21 cellular contexts compared by ENCODE assay signal in genomic region chr7:16711730-16712129, GRCh38. TPM values are rescaled to one million over a fixed set of nuclear protein-coding genes. Genes with fewer than 3 reads are reported as not detected.
DNase-seq lines count a peak whose midpoint lies in the region; ATAC-seq and TF ChIP-seq lines count a peak whose summit lies in the region.
"Had no signal": no experiment of that assay in that cellular context is flagged by ENCODE, and none has a peak within 500 bp of the region (broad histone marks: within the 10 kb centered on the region; RNA-seq: fewer than 3 reads in every experiment).

No MANE protein-coding gene starts in this region.

- H3K4me3 Mint-ChIP-seq in activated T-helper 17 cell treated with anti-CD3 and anti-CD28 coated beads, Interleukin-2, amount 50 U/mL, for 72 hours = peak overlapping the region; percentile 22

- ATAC-seq in activated T-helper 17 cell treated with anti-CD3 and anti-CD28 coated beads, Interleukin-2, amount 50 U/mL, for 72 hours (replicated peaks) = peak; percentile 73
- peak; percentile 44 for ATAC-seq in foreskin keratinocyte
- ATAC-seq: Panc1, pancreas had no signal

- H3K27me3 ChIP-seq in GM23248 (replicated peaks; ENCODE audit: insufficient read depth) (no peaks in the 10 kb centered on the region), foreskin keratinocyte (no peaks in the 10 kb centered on the region), mesendoderm (ENCODE audit: insufficient read depth, low read length, poor library complexity) (no peaks in the 10 kb centered on the region)
- H3K27me3 ChIP-seq: BLaER1 treated with 17β-estradiol and CSF1 and Interleukin-3, amounts not matched to agents 10 nM and 100 nM; esophagus squamous epithelium; pancreas had no signal

- H3K79me1 ChIP-seq in mesendoderm (ENCODE audit: low read length) = no peaks in the 10 kb centered on the region

- DNase-seq in Caki2 (ENCODE audit: low read depth) = peak; percentile 44
- DNase-seq in GM23248 = peak; percentile 82
- DNase-seq in foreskin keratinocyte = peak in 1 of 2 donors; percentile 57
- no peak for DNase-seq in mesendoderm
- DNase-seq in effector CD4-positive, alpha-beta T cell = no peak
- DNase-seq in dermis blood vessel endothelial cell = no peak
- no peak for DNase-seq in cerebellar nuclear complex (lab: John Stamatoyannopoulos, UW)
- DNase-seq: activated CD8-positive, alpha-beta memory T cell treated with anti-CD3 and anti-CD28 coated beads, Interleukin-2, amount 50 U/mL, for 4 hours; amygdala; esophagus squamous epithelium; Karpas-422; left ventricle myocardium inferior; NCI-H1694 treated with DMSO at 0.1 percent for 48 hours; pancreas; stimulated activated naive CD4-positive, alpha-beta T cell treated with Interleukin-2 at 50 U/mL for 16 hours; WERI-Rb-1 had no signal

- H3F3A ChIP-seq in GM23248 (ENCODE audit: insufficient read depth) = peaks cover 44% of the 10 kb centered on the region

- peaks cover 40% of the 10 kb centered on the region for H3K4me1 ChIP-seq in GM23248 (ENCODE audit: insufficient read depth)
- peaks cover 5% of the 10 kb centered on the region for H3K4me1 ChIP-seq in foreskin keratinocyte
- H3K4me1 ChIP-seq in mesendoderm (ENCODE audit: control insufficient read depth, low read depth, low read length) = no peaks in the 10 kb centered on the region
- H3K4me1 ChIP-seq: esophagus squamous epithelium, left ventricle myocardium inferior, pancreas had no signal

- H3K56ac ChIP-seq in mesendoderm (ENCODE audit: low read length) = no peak overlapping the region

- H3K23ac ChIP-seq in mesendoderm (ENCODE audit: low read length) = no peak overlapping the region

- H3K79me2 ChIP-seq in GM23248 (ENCODE audit: insufficient read depth) = no peaks in the 10 kb centered on the region
- no peaks in the 10 kb centered on the region for H3K79me2 ChIP-seq in mesendoderm (ENCODE audit: control insufficient read depth, insufficient read depth, low read length)

- no peak overlapping the region for H4K8ac ChIP-seq in mesendoderm (ENCODE audit: low read depth, low read length)

- no peaks in the 10 kb centered on the region for H3K9me3 ChIP-seq in GM23248 (ENCODE audit: low read depth)
- H3K9me3 ChIP-seq: esophagus squamous epithelium, left ventricle myocardium inferior, pancreas had no signal

- H3K36me3 ChIP-seq in GM23248 (ENCODE audit: low read depth) (no peaks in the 10 kb centered on the region), mesendoderm (ENCODE audit: control insufficient read depth, insufficient read depth, low read length) (no peaks in the 10 kb centered on the region)
- H3K36me3 ChIP-seq: pancreas had no signal

- H2AK5ac ChIP-seq in mesendoderm (ENCODE audit: low read length) = no peak overlapping the region

- no peaks in the 10 kb centered on the region for H3K9me3 Mint-ChIP-seq in activated T-helper 17 cell treated with anti-CD3 and anti-CD28 coated beads, Interleukin-2, amount 50 U/mL, for 72 hours

- peak overlapping the region; percentile 61 for H3K27ac Mint-ChIP-seq in activated T-helper 17 cell treated with anti-CD3 and anti-CD28 coated beads, Interleukin-2, amount 50 U/mL, for 72 hours

- no peak for TF ChIP-seq CTCF in foreskin keratinocyte (conservative IDR thresholded peaks at IDR 0.05)

- H3K4me1 Mint-ChIP-seq in activated T-helper 17 cell treated with anti-CD3 and anti-CD28 coated beads, Interleukin-2, amount 50 U/mL, for 72 hours = peaks cover 8% of the 10 kb centered on the region

- no peak overlapping the region for H2BK15ac ChIP-seq in mesendoderm (replicated peaks; ENCODE audit: low read depth)

- H3K4me3 ChIP-seq in GM23248 = peak overlapping the region; percentile 27
- no peak overlapping the region for H3K4me3 ChIP-seq in mesendoderm (ENCODE audit: low read length)
- H3K4me3 ChIP-seq: BLaER1 treated with 17β-estradiol and CSF1 and Interleukin-3, amounts not matched to agents 10 nM and 100 nM; coronary artery; esophagus squamous epithelium; left ventricle myocardium inferior; pancreas; skin epidermis had no signal

- H3K4ac ChIP-seq in mesendoderm (ENCODE audit: low read depth, low read length) = no peak overlapping the region

- H2BK5ac ChIP-seq in mesendoderm (ENCODE audit: low read length) = no peak overlapping the region

- in situ Hi-C loops in Caki2 (cut with HindIII; ENCODE audit: low pct_unique_long_range_greater_than_20kb, low sequenced_read_pairs) = no loop called here
- in situ Hi-C loops in GM23248 (cut with MboI) = no loop called here

- H3K27ac ChIP-seq in GM23248 (peak overlapping the region; percentile 65), foreskin keratinocyte (no peak overlapping the region), mesendoderm (ENCODE audit: low read depth, low read length) (no peak overlapping the region)
- H3K27ac ChIP-seq: BLaER1 treated with 17β-estradiol and CSF1 and Interleukin-3, amounts not matched to agents 10 nM and 100 nM; coronary artery; esophagus squamous epithelium; left ventricle myocardium inferior; pancreas; WERI-Rb-1 had no signal

- no peak overlapping the region for H2AFZ ChIP-seq in GM23248

- H4K20me1 ChIP-seq in GM23248 (ENCODE audit: insufficient read depth) = 0 out of 2 replicates have a peak, but pooled peaks cover 3% of the 10 kb centered on the region
- H4K20me1 ChIP-seq: BLaER1 treated with 17β-estradiol and CSF1 and Interleukin-3, amounts not matched to agents 10 nM and 100 nM had no signal

- H3K18ac ChIP-seq in mesendoderm (ENCODE audit: low read length) = no peak overlapping the region

- no peak overlapping the region for H4K5ac ChIP-seq in mesendoderm (ENCODE audit: low read length)

- no peaks in the 10 kb centered on the region for H3K27me3 Mint-ChIP-seq in activated T-helper 17 cell treated with anti-CD3 and anti-CD28 coated beads, Interleukin-2, amount 50 U/mL, for 72 hours

- WGBS in GM23248 (ENCODE audit: low coverage in 1 of 2, low lambda C conversion rate in 2 of 2, missing lambda C conversion rate in 2 of 2), 2 experiments = 7 to 11% methylated on average over 4 of the region's 4 CpGs
- no CpG with 5 or more reads among the region's 4 CpGs for WGBS in mesendoderm (ENCODE audit: extremely low coverage, insufficient coverage, low lambda C conversion rate)

- H3K9ac ChIP-seq in GM23248 (peak overlapping the region; percentile 17; the same call in 1 of the 2 replicates), mesendoderm (ENCODE audit: low read length) (no peak overlapping the region)
- H3K9ac ChIP-seq: BLaER1 treated with 17β-estradiol and CSF1 and Interleukin-3, amounts not matched to agents 10 nM and 100 nM had no signal

- H3K4me2 ChIP-seq in GM23248 (ENCODE audit: unreplicated experiment) (peak overlapping the region; percentile 66), mesendoderm (ENCODE audit: low read length) (no peak overlapping the region)
- H3K4me2 ChIP-seq: BLaER1 treated with 17β-estradiol and CSF1 and Interleukin-3, amounts not matched to agents 10 nM and 100 nM had no signal

- peaks cover 38% of the 10 kb centered on the region for H3K36me3 Mint-ChIP-seq in activated T-helper 17 cell treated with anti-CD3 and anti-CD28 coated beads, Interleukin-2, amount 50 U/mL, for 72 hours (ENCODE audit: low read depth)

- no peaks in the 10 kb centered on the region for H3K9me2 ChIP-seq in GM23248 (ENCODE audit: insufficient read depth)

- H2BK120ac ChIP-seq in mesendoderm (ENCODE audit: low read depth, low read length) = no peak overlapping the region

RNA-seq across cellular contexts. Expression of gene TSPAN13, which starts 41.8 kb away (rescaled TPM):
- total RNA-seq in Caki2 (2014; rRNA removed; shearing (Covaris generic); ENCODE audit: low replicate concordance) = 47.5 and 57.1 TPM in 2 replicates
- 4.2 and 6.2 TPM in 2 replicates for total RNA-seq in GM23248 (2014; rRNA removed; shearing (Covaris generic))
- polyA plus RNA-seq in GM23248 (2016; fragmentation: Nextera tagmentation; extraction: Ambion mirVana) = 9.0 and 10.2 TPM in 2 replicates
- total RNA-seq in activated T-helper 17 cell treated with anti-CD3 and anti-CD28 coated beads, Interleukin-2, amount 50 U/mL, for 72 hours = 1 to 10 TPM; 1.1 to 2.5 TPM
- total RNA-seq in foreskin keratinocyte = 22.5 and 35.7 TPM in 2 replicates
- 16.9 and 25.7 TPM in 2 replicates for polyA plus RNA-seq in foreskin keratinocyte
- polyA plus RNA-seq in mesendoderm (2013, experiment 1 of 2) = 24.8 TPM
- polyA plus RNA-seq in mesendoderm (2013, experiment 2 of 2) = 24.1 TPM
- 64.4 and 69.8 TPM in 2 replicates for total RNA-seq in dermis blood vessel endothelial cell

Comparison
In these comparisons a context has a peak if more than half of its experiments do, and no peak if none do; other contexts are left out.
1. DNase-seq: peak in Caki2 (single experiment) and GM23248 (single experiment); none in mesendoderm (single experiment), effector CD4-positive, alpha-beta T cell (single experiment), dermis blood vessel endothelial cell (single experiment) and cerebellar nuclear complex (0 of 2).